18 cellular contexts compared by ENCODE assay signal in genomic region chr10:458466-458865, GRCh38.
DNase-seq lines count a peak whose midpoint lies in the region; ATAC-seq and TF ChIP-seq lines count a peak whose summit lies in the region.
"Had no signal": no experiment of that assay in that cellular context is flagged by ENCODE, and none has a peak within 500 bp of the region (broad histone marks: within the 10 kb centered on the region; RNA-seq: fewer than 3 reads in every experiment).

No MANE protein-coding gene starts in this region.

- no peak overlapping the region for H2BK120ac ChIP-seq in neuronal stem cell (ENCODE audit: low read depth, low read length)

- H4K8ac ChIP-seq in neuronal stem cell (ENCODE audit: low read depth, low read length) = peak overlapping the region; percentile 86

- H4K91ac ChIP-seq in neuronal stem cell (ENCODE audit: low read depth, low read length, poor library complexity) = no peak overlapping the region

- H3K4ac ChIP-seq in neuronal stem cell (ENCODE audit: low read length) = no peak overlapping the region

- peak overlapping the region; percentile 16 for H3K23ac ChIP-seq in neuronal stem cell (ENCODE audit: low read depth, low read length, poor library complexity)

- WGBS in neuronal stem cell (ENCODE audit: extremely low coverage in 2 of 2, insufficient read length in 2 of 2, insufficient replicate concordance in 1 of 2), 2 donors = no CpG with 5 or more reads among the region's 20 CpGs
- WGBS in SK-N-SH (ENCODE audit: low lambda C conversion rate) = 95% methylated on average over 16 of the region's 20 CpGs

- no peak overlapping the region for H2BK15ac ChIP-seq in neuronal stem cell (ENCODE audit: low read length)

- peak overlapping the region; percentile 94 for H3K14ac ChIP-seq in neuronal stem cell (ENCODE audit: low read length)

- peaks cover 10% of the 10 kb centered on the region for H3K79me1 ChIP-seq in neuronal stem cell (ENCODE audit: low read depth, low read length)

- ATAC-seq in left ventricle myocardium superior = peak; percentile 34
- ATAC-seq: stimulated activated memory B cell treated with anti-CD40 and anti-IgM and Interleukin-4, amounts not matched to agents 10 μg/mL and 1 μg/mL and 100 μg/mL, for 72 hours had no signal

- no peak overlapping the region for H3K9ac ChIP-seq in BLaER1
- H3K9ac ChIP-seq in neuronal stem cell (ENCODE audit: low read depth, low read length, poor library complexity) = peak overlapping the region; percentile 83
- H3K9ac ChIP-seq in SK-N-SH = no peak overlapping the region

- H3K9me3 ChIP-seq in BLaER1 (no peaks in the 10 kb centered on the region), neuronal stem cell (replicated peaks in 1 of 2; ENCODE audit: control insufficient read depth in 2 of 2, insufficient read depth in 1 of 2, low read depth in 1 of 2, low read length in 2 of 2) (peaks cover 2 to 6% of the 10 kb centered on the region in 2 donors), SK-N-SH (no peaks in the 10 kb centered on the region)
- H3K9me3 ChIP-seq: upper lobe of left lung had no signal

- H3K9me2 ChIP-seq in SK-N-SH = no peaks in the 10 kb centered on the region

- H3K27ac Mint-ChIP-seq in activated T-cell treated with anti-CD3 and anti-CD28 coated beads, Interleukin-2, amount 50 U/mL, for 24 hours = no peak overlapping the region
- H3K27ac Mint-ChIP-seq: endodermal cell; stimulated activated memory B cell treated with anti-CD40 and anti-IgM and Interleukin-4, amounts not matched to agents 10 μg/mL and 1 μg/mL and 100 μg/mL, for 72 hours had no signal

- CTCF ChIA-PET in SK-N-SH (lab: Yijun Ruan, JAX) = no interaction called here

- H3K27me3 ChIP-seq in BLaER1 (peaks cover 5% of the 10 kb centered on the region; the same call in 1 of the 2 replicates), neuronal stem cell (ENCODE audit: control insufficient read depth in 3 of 3, insufficient read depth in 3 of 3, low read depth in 1 of 3, low read length in 3 of 3) (no peaks in the 10 kb centered on the region), SK-N-SH (ENCODE audit: insufficient read depth) (no peaks in the 10 kb centered on the region)
- H3K27me3 ChIP-seq: upper lobe of left lung had no signal

- H4K20me1 ChIP-seq in BLaER1 = peaks cover 63% of the 10 kb centered on the region
- H4K20me1 ChIP-seq in SK-N-SH (ENCODE audit: insufficient read depth) = no peaks in the 10 kb centered on the region; the same call in 1 of the 2 replicates

- H3K79me2 ChIP-seq in SK-N-SH (ENCODE audit: insufficient read depth) = peaks cover 29% of the 10 kb centered on the region; the same call in 1 of the 2 replicates

- H3K4me1 Mint-ChIP-seq in activated T-cell treated with anti-CD3 and anti-CD28 coated beads, Interleukin-2, amount 50 U/mL, for 24 hours (ENCODE audit: low read depth) = peaks cover 5% of the 10 kb centered on the region
- H3K4me1 Mint-ChIP-seq: stimulated activated memory B cell treated with anti-CD40 and anti-IgM and Interleukin-4, amounts not matched to agents 10 μg/mL and 1 μg/mL and 100 μg/mL, for 72 hours had no signal

- H3K4me1 ChIP-seq in BLaER1 (peaks cover 26% of the 10 kb centered on the region), neuronal stem cell (ENCODE audit: control insufficient read depth in 2 of 2, insufficient read depth in 1 of 2, low read depth in 1 of 2, low read length in 2 of 2) (peaks cover 3 to 10% of the 10 kb centered on the region in 2 donors), SK-N-SH (ENCODE audit: control insufficient read depth in 1 of 2, insufficient read depth in 2 of 2, low read depth in 1 of 2, low read length in 1 of 2) (peaks cover 0 to 9% of the 10 kb centered on the region in 2 experiments; a peak in 2 of 4 replicates)
- H3K4me1 ChIP-seq: upper lobe of left lung had no signal

- POLR2A ChIA-PET in SK-N-SH (lab: Yijun Ruan, JAX) = no interaction called here

- no peak overlapping the region for H2BK5ac ChIP-seq in neuronal stem cell (ENCODE audit: low read length)

- intact Hi-C loops in left ventricle myocardium superior (cut with micrococcal nuclease) = no loop called here

- no peak overlapping the region for H2AK5ac ChIP-seq in neuronal stem cell (ENCODE audit: low read depth, low read length)

- no peaks in the 10 kb centered on the region for H3F3A ChIP-seq in SK-N-SH (replicated peaks; ENCODE audit: insufficient read depth)

- TF ChIP-seq EP300 in SK-N-SH (IDR thresholded peaks at IDR 0.05; ENCODE audit: borderline replicate concordance in 1 of 2, low read depth in 1 of 2, low read length in 1 of 2) = no peak

- H3K36me3 ChIP-seq in BLaER1 = peaks cover 10% of the 10 kb centered on the region
- peaks cover 11 to 12% of the 10 kb centered on the region in 2 donors for H3K36me3 ChIP-seq in neuronal stem cell (replicated peaks in 1 of 2; ENCODE audit: control insufficient read depth in 2 of 2, insufficient read depth in 2 of 2, low read length in 2 of 2)
- peaks cover 0 to 4% of the 10 kb centered on the region in 2 experiments for H3K36me3 ChIP-seq in SK-N-SH (replicated peaks in 1 of 2; ENCODE audit: control insufficient read depth in 1 of 2, insufficient read depth in 2 of 2, low read length in 1 of 2)
- H3K36me3 ChIP-seq: upper lobe of left lung had no signal

- H3K27ac ChIP-seq in BLaER1 (no peak overlapping the region), neuronal stem cell (replicated peaks; ENCODE audit: low read length) (no peak overlapping the region), SK-N-SH (ENCODE audit: low read depth in 2 of 2, low read length in 1 of 2) (no peak overlapping the region)
- H3K27ac ChIP-seq: RWPE1, upper lobe of left lung had no signal

- H3K36me3 Mint-ChIP-seq in activated T-cell treated with anti-CD3 and anti-CD28 coated beads, Interleukin-2, amount 50 U/mL, for 24 hours (ENCODE audit: low read depth) = peaks cover 2% of the 10 kb centered on the region

- no peak for TF ChIP-seq RAD21 in SK-N-SH (IDR thresholded peaks at IDR 0.05; ENCODE audit: low read length)

- no peak overlapping the region for H2BK12ac ChIP-seq in neuronal stem cell (ENCODE audit: low read length)

- H3K4me3 Mint-ChIP-seq in activated T-cell treated with anti-CD3 and anti-CD28 coated beads, Interleukin-2, amount 50 U/mL, for 24 hours = no peak overlapping the region
- H3K4me3 Mint-ChIP-seq: endodermal cell; stimulated activated memory B cell treated with anti-CD40 and anti-IgM and Interleukin-4, amounts not matched to agents 10 μg/mL and 1 μg/mL and 100 μg/mL, for 72 hours had no signal

- peaks cover under 1% of the 10 kb centered on the region for H3K9me3 Mint-ChIP-seq in activated T-cell treated with anti-CD3 and anti-CD28 coated beads, Interleukin-2, amount 50 U/mL, for 24 hours
- H3K9me3 Mint-ChIP-seq: stimulated activated memory B cell treated with anti-CD40 and anti-IgM and Interleukin-4, amounts not matched to agents 10 μg/mL and 1 μg/mL and 100 μg/mL, for 72 hours had no signal

- no peak for TF ChIP-seq CTCF in SK-N-SH (IDR thresholded peaks at IDR 0.05)

- peak overlapping the region; percentile 1 for H3K18ac ChIP-seq in neuronal stem cell (ENCODE audit: low read length)

- H2AFZ ChIP-seq in neuronal stem cell (ENCODE audit: low read length) (no peak overlapping the region), SK-N-SH (ENCODE audit: low read depth) (no peak overlapping the region)

- peak; percentile 70 to 99 for DNase-seq in dermis microvascular lymphatic vessel endothelial cell (ENCODE audit: low read depth in 2 of 2)
- DNase-seq in left ventricle myocardium superior = no peak
- no peak for DNase-seq in neuronal stem cell (ENCODE audit: low spot score)
- no peak for DNase-seq in middle frontal gyrus (ENCODE audit: extremely low spot score, low spot score)
- no peak for DNase-seq in SK-N-SH
- DNase-seq in activated T-cell treated with anti-CD3 and anti-CD28 coated beads, Interleukin-2, amount 50 U/mL, for 24 hours = no peak
- no peak for DNase-seq in GDM1 (lab: John Stamatoyannopoulos, UW)
- DNase-seq: activated naive CD4-positive, alpha-beta T cell treated with Interleukin-2 at 50 U/mL for 16 hours; activated T-cell treated with anti-CD3 and anti-CD28 coated beads for 4 hours; endodermal cell; mammary epithelial cell; MV-4-11; NCI-H2029; SW 1271; upper lobe of left lung had no signal

- no peaks in the 10 kb centered on the region for H3K27me3 Mint-ChIP-seq in activated T-cell treated with anti-CD3 and anti-CD28 coated beads, Interleukin-2, amount 50 U/mL, for 24 hours

- H3K4me2 ChIP-seq in BLaER1 (peak overlapping the region; percentile 74), neuronal stem cell (ENCODE audit: insufficient read depth, low read length, poor library complexity, severe bottlenecking) (no peak overlapping the region), SK-N-SH (no peak overlapping the region)

- H3K4me3 ChIP-seq in BLaER1 (no peak overlapping the region), neuronal stem cell (ENCODE audit: low read length in 2 of 2) (no peak overlapping the region), SK-N-SH (ENCODE audit: low read depth in 2 of 2, low read length in 1 of 2) (no peak overlapping the region)
- H3K4me3 ChIP-seq: upper lobe of left lung had no signal

TF ChIP-seq in SK-N-SH, 30 proteins besides CTCF, POLR2A, EP300 and RAD21 (continues in another document):
- TF ChIP-seq NFIC (IDR thresholded peaks at IDR 0.05; ENCODE audit: borderline replicate concordance) (no peak), GATA2 (CRISPR knock-in tag; IDR thresholded peaks at IDR 0.05) (no peak), ZBTB33 (IDR thresholded peaks at IDR 0.05; ENCODE audit: borderline replicate concordance, low read depth) (no peak), YY1 (IDR thresholded peaks at IDR 0.05; ENCODE audit: low read depth) (no peak), EZH2phosphoT487 (IDR thresholded peaks at IDR 0.05; ENCODE audit: borderline replicate concordance, low read depth) (no peak), MXI1 (IDR thresholded peaks at IDR 0.05; ENCODE audit: low read depth, low read length) (no peak), FOXJ3 (CRISPR knock-in tag; IDR thresholded peaks at IDR 0.05) (no peak)

Comparison
In these comparisons a context has a peak if more than half of its experiments do, and no peak if none do; other contexts are left out.
1. DNase-seq: peak in dermis microvascular lymphatic vessel endothelial cell (2 of 2); none in left ventricle myocardium superior (single experiment), neuronal stem cell (single experiment), middle frontal gyrus (single experiment), SK-N-SH (single experiment), activated T-cell treated with anti-CD3 and anti-CD28 coated beads, Interleukin-2, amount 50 U/mL, for 24 hours (single experiment) and GDM1 (single experiment).